Comparison of ENCODE assay signal across 9 cellular contexts in the genomic region with DNA sequence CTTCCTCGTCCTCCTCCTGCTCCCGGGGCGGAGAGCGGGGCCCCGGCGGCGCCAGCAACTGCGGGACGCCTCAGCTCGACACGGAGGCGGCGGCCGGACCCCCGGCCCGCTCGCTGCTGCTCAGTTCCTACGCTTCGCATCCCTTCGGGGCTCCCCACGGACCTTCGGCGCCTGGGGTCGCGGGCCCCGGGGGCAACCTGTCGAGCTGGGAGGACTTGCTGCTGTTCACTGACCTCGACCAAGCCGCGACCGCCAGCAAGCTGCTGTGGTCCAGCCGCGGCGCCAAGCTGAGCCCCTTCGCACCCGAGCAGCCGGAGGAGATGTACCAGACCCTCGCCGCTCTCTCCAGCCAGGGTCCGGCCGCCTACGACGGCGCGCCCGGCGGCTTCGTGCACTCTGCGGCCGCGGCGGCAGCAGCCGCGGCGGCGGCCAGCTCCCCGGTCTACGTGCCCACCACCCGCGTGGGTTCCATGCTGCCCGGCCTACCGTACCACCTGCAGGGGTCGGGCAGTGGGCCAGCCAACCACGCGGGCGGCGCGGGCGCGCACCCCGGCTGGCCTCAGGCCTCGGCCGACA. TPM values are rescaled to one million over a fixed set of nuclear protein-coding genes. Genes with fewer than 3 reads are reported as not detected.
DNase-seq lines count a peak whose midpoint lies in the region; ATAC-seq and TF ChIP-seq lines count a peak whose summit lies in the region.
"Had no signal": no experiment of that assay in that cellular context is flagged by ENCODE, and none has a peak within 500 bp of the region (broad histone marks: within the 10 kb centered on the region; RNA-seq: fewer than 3 reads in every experiment).

No MANE protein-coding gene starts in this region.

- peak overlapping the region; percentile 52; the same call in 1 of the 2 replicates for H3K23ac ChIP-seq in IMR-90 (ENCODE audit: low read depth, low read length)

- peak overlapping the region; percentile 70; the same call in 1 of the 2 replicates for H2BK120ac ChIP-seq in IMR-90 (ENCODE audit: low read depth, low read length)

- H3K9ac ChIP-seq in IMR-90 (ENCODE audit: low read depth, low read length) = peak overlapping the region; percentile 89
- peak overlapping the region; percentile 94 to 97 for H3K9ac ChIP-seq in colonic mucosa (ENCODE audit: low read depth in 2 of 2, low read length in 2 of 2)

- WGBS in IMR-90 (ENCODE audit: extremely low coverage in 2 of 2, insufficient read length in 1 of 2), 2 experiments = 5% methylated on average over 46 of the region's 73 CpGs; no CpG with 5 or more reads in 1 of the 2 experiments
- WGBS in testis, 2 donors = 1% methylated on average over 62 of the region's 73 CpGs; no CpG with 5 or more reads in 1 of the 2 donors

- peak overlapping the region; percentile 84 for H3K4ac ChIP-seq in IMR-90 (ENCODE audit: low read depth, low read length)

- intact Hi-C loops in IMR-90 (cut with micrococcal nuclease) = loop anchor here (2.0 to 5.0 kb wide), 5 partner anchors 143 to 626 kb away; no protein-coding TSS in a partner anchor
- intact Hi-C loops in colonic mucosa (cut with DNase I) = loop anchor here (5.0 kb wide), 2 partner anchors 176 to 391 kb away; no protein-coding TSS in a partner anchor
- intact Hi-C loops in lower lobe of right lung (cut with DNase I) = no loop called here
- intact Hi-C loops in testis (cut with DNase I; ENCODE audit: low total_unique reads) = loop anchor here (5.0 to 10.0 kb wide), 2 partner anchors 176 to 177 kb away; no protein-coding TSS in a partner anchor

- TF ChIP-seq CTCF in IMR-90 (conservative IDR thresholded peaks at IDR 0.05; ENCODE audit: low read depth, low read length) (no peak), colonic mucosa (IDR thresholded peaks at IDR 0.05) (no peak), lower lobe of right lung (IDR thresholded peaks at IDR 0.05) (no peak), testis (IDR thresholded peaks at IDR 0.05) (no peak)

- H3K4me2 ChIP-seq in IMR-90 (ENCODE audit: low read depth, low read length) = peak overlapping the region; percentile 92

- no peaks in the 10 kb centered on the region for H3K9me1 ChIP-seq in IMR-90 (ENCODE audit: insufficient read depth, low read length)

- H2AK9ac ChIP-seq in IMR-90 (replicated peaks; ENCODE audit: low read depth, low read length, poor library complexity) = peak overlapping the region; percentile 22

- ATAC-seq in IMR-90 (ENCODE audit: low read depth) = no peak
- ATAC-seq in lower lobe of right lung = no peak
- ATAC-seq in GM19351 (IDR thresholded peaks at IDR 0.05; ENCODE audit: unreplicated experiment) = no peak

- DNase-seq in IMR-90 (no peak), colonic mucosa (no peak), lower lobe of right lung (no peak), testis (no peak), amygdala (lab: John Stamatoyannopoulos, UW) (no peak), cortex of kidney (lab: John Stamatoyannopoulos, UW) (no peak)
- DNase-seq: NCI-H187 treated with DMSO at 0.1 percent for 48 hours, T-helper 2 cell had no signal

- no peak overlapping the region; the same call in 1 of the 2 replicates for H3K18ac ChIP-seq in IMR-90 (ENCODE audit: low read depth, low read length)

- no peak overlapping the region; the same call in 1 of the 2 replicates for H2BK20ac ChIP-seq in IMR-90 (ENCODE audit: low read depth, low read length)

- no TSS peak for BruUV-seq in IMR-90 (replicated peaks; lab: Mats Ljungman, UMichigan)

- H3K36me3 ChIP-seq in IMR-90 (ENCODE audit: control insufficient read depth, insufficient read depth, low read length) (peaks cover 9% of the 10 kb centered on the region), colonic mucosa (no peaks in the 10 kb centered on the region), lower lobe of right lung (peaks cover 4% of the 10 kb centered on the region), testis (ENCODE audit: low read depth, missing control alignments) (no peaks in the 10 kb centered on the region)

- H3K9me3 ChIP-seq in IMR-90 (ENCODE audit: control insufficient read depth, insufficient read depth, low read length) (peaks cover 6% of the 10 kb centered on the region), colonic mucosa (no peaks in the 10 kb centered on the region), lower lobe of right lung (no peaks in the 10 kb centered on the region), testis (no peaks in the 10 kb centered on the region)

- peak overlapping the region; percentile 57 for H2BK5ac ChIP-seq in IMR-90 (ENCODE audit: low read depth, low read length, poor library complexity, severe bottlenecking)

- no peak for TF ChIP-seq POLR2A in IMR-90 (IDR thresholded peaks at IDR 0.05; ENCODE audit: low read depth, low read length)
- no peak for TF ChIP-seq POLR2A in testis (IDR thresholded peaks at IDR 0.05)

- peak overlapping the region; percentile 83; the same call in 1 of the 2 replicates for H3K14ac ChIP-seq in IMR-90 (replicated peaks; ENCODE audit: low read depth, low read length)

- peak overlapping the region; percentile 15; the same call in 1 of the 2 replicates for H4K5ac ChIP-seq in IMR-90 (ENCODE audit: low read depth, low read length)

- no peak for TF ChIP-seq RAD21 in IMR-90 (IDR thresholded peaks at IDR 0.05; ENCODE audit: low read length)

- H3K4me1 ChIP-seq in IMR-90 (ENCODE audit: control insufficient read depth, insufficient read depth, low read length) (peaks cover 14% of the 10 kb centered on the region), colonic mucosa (no peaks in the 10 kb centered on the region), lower lobe of right lung (peaks cover 30% of the 10 kb centered on the region), testis (peaks cover 12% of the 10 kb centered on the region)

- in situ Hi-C loops in IMR-90 (cut with MboI; ENCODE audit: low sequenced_read_pairs) = loop anchor here (5.0 kb wide), 1 partner anchor 391 kb away; no protein-coding TSS in a partner anchor

- peaks cover 10 to 24% of the 10 kb centered on the region in 2 experiments for H3K79me1 ChIP-seq in IMR-90 (ENCODE audit: low read depth in 1 of 2, low read length in 2 of 2)

- peak overlapping the region; percentile 87 for H2AFZ ChIP-seq in IMR-90 (replicated peaks; ENCODE audit: low read length, poor library complexity)

- CTCF ChIA-PET in IMR-90 (lab: Yijun Ruan, JAX) = interaction anchor here (1.0 to 1.2 kb wide), 2 partner anchors 142 to 295 kb away, joined by 3 to 4 read pairs; no protein-coding TSS in a partner anchor

- H4K8ac ChIP-seq in IMR-90 (ENCODE audit: low read depth in 2 of 2, low read length in 2 of 2) = peak overlapping the region; percentile 27 to 32; a peak in 1 of 4 replicates

- 0 out of 2 replicates have a peak overlapping the region, but pooled peaks have one; percentile 12 for H4K91ac ChIP-seq in IMR-90 (ENCODE audit: insufficient read depth, low read depth, low read length)

- peaks cover 25% of the 10 kb centered on the region for H3K27me3 ChIP-seq in IMR-90 (ENCODE audit: control insufficient read depth, insufficient read depth, low read length)
- H3K27me3 ChIP-seq in colonic mucosa = peaks cover 13% of the 10 kb centered on the region
- peaks cover 58% of the 10 kb centered on the region for H3K27me3 ChIP-seq in lower lobe of right lung (ENCODE audit: low read depth)
- H3K27me3 ChIP-seq in testis = peaks cover 3% of the 10 kb centered on the region

- H3K4me3 ChIP-seq in IMR-90 (ENCODE audit: insufficient read depth, low read depth, low read length) = peak overlapping the region; percentile 77
- H3K4me3 ChIP-seq in colonic mucosa = peak overlapping the region; percentile 82
- H3K4me3 ChIP-seq in lower lobe of right lung = peak overlapping the region; percentile 79
- peak overlapping the region; percentile 80 for H3K4me3 ChIP-seq in testis

- H2AK5ac ChIP-seq in IMR-90 (ENCODE audit: low read depth, low read length) = peak overlapping the region; percentile 0; the same call in 1 of the 2 replicates

- no peak overlapping the region for H3K56ac ChIP-seq in IMR-90 (ENCODE audit: extremely low read depth, insufficient read depth, low read length)

- dilution Hi-C loops in IMR-90 (cut with HindIII; ENCODE audit: low sequenced_read_pairs, unreplicated experiment) = no loop called here

- H3K27ac ChIP-seq in IMR-90 (ENCODE audit: insufficient read depth, low read length) (peak overlapping the region; percentile 59), colonic mucosa (peak overlapping the region; percentile 92), lower lobe of right lung (peak overlapping the region; percentile 97), testis (peak overlapping the region; percentile 89 to 97)

- 0 out of 3 replicates have a peak overlapping the region, but pooled peaks have one; percentile 63 for H2BK15ac ChIP-seq in IMR-90 (ENCODE audit: low read depth, low read length)

- peaks cover 56% of the 10 kb centered on the region for H4K20me1 ChIP-seq in IMR-90 (ENCODE audit: insufficient read depth, low read length)

- POLR2A ChIA-PET in IMR-90 (lab: Charles Lee; ENCODE audit: unreplicated experiment) = no interaction called here

TF ChIP-seq in IMR-90, 13 proteins besides CTCF, POLR2A, EP300 and RAD21 (continues in another document):
- TF ChIP-seq MAZ (IDR thresholded peaks at IDR 0.05; ENCODE audit: borderline replicate concordance, low read depth, low read length) (no peak), MXI1 (IDR thresholded peaks at IDR 0.05; ENCODE audit: borderline replicate concordance, low read depth, low read length) (no peak), BHLHE40 (IDR thresholded peaks at IDR 0.05; ENCODE audit: low read depth, low read length) (no peak), SMC3 (IDR thresholded peaks at IDR 0.05; ENCODE audit: low read depth, low read length) (no peak), RCOR1 (IDR thresholded peaks at IDR 0.05; ENCODE audit: insufficient replicate concordance, low read length) (no peak), MAFK (IDR thresholded peaks at IDR 0.05; ENCODE audit: low read depth, low read length) (no peak), NFE2L2 (IDR thresholded peaks at IDR 0.05; ENCODE audit: low read depth, low read length) (no peak)
- TF ChIP-seq, protein P1, sequence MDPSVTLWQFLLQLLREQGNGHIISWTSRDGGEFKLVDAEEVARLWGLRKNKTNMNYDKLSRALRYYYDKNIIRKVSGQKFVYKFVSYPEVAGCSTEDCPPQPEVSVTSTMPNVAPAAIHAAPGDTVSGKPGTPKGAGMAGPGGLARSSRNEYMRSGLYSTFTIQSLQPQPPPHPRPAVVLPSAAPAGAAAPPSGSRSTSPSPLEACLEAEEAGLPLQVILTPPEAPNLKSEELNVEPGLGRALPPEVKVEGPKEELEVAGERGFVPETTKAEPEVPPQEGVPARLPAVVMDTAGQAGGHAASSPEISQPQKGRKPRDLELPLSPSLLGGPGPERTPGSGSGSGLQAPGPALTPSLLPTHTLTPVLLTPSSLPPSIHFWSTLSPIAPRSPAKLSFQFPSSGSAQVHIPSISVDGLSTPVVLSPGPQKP (IDR thresholded peaks at IDR 0.05; ENCODE audit: borderline replicate concordance, low read depth, low read length) = no peak

RNA-seq across cellular contexts. Expression of a gene that starts 2.0 kb away (rescaled TPM):
- total RNA-seq in IMR-90 (2012; rRNA removed) = 2.5 and 3.3 TPM in 2 replicates
- 4.0 and 4.2 TPM in 2 replicates for polyA plus RNA-seq in IMR-90 (2012; rRNA removed)
- 1.8 and 5.7 TPM in 2 replicates for polyA plus RNA-seq in IMR-90 (2012; cell fraction: cytosol; rRNA removed)
- 10.4 and 10.7 TPM in 2 replicates for polyA plus RNA-seq in IMR-90 (2012; cell fraction: nucleus; rRNA removed; ENCODE audit: low replicate concordance)
- 10 to 100 TPM; 52.7 to 61.3 TPM for total RNA-seq in colonic mucosa
- total RNA-seq in lower lobe of right lung = 22.1 TPM
- total RNA-seq in testis = 10 to 100 TPM; 50.5 to 54.6 TPM
- 13.8 TPM for polyA plus RNA-seq in testis (ENCODE audit: insufficient read depth, low read depth, low replicate concordance)
